ENCODE assay signal across 7 cellular contexts in the genomic region with DNA sequence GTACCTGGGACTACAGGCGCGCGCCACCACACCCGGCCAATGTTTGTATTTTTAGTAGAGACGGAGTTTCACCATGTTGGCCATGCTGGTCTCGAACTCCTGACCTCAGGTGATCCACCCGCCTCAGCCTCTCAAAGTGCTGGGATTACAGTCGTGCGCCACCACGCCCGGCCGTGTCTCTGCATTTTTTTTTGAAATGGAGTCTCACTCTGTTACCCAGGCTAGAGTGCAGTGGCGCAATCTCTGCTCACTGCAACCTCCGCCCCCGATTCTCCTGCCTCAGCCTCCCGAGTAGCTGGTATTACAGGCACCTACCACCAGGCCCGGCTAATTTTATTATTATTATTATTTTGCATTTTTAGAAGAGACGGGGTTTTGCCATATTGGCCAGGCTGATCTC. TPM values are rescaled to one million over a fixed set of nuclear protein-coding genes. Genes with fewer than 3 reads are reported as not detected.
"Had no signal": no experiment of that assay in that cellular context is flagged by ENCODE, and none has a peak within 500 bp of the region (broad histone marks: within the 10 kb centered on the region; RNA-seq: fewer than 3 reads in every experiment).

No MANE protein-coding gene starts in this region.

RNA-seq across cellular contexts. Expression of a gene that starts 47.3 kb away (rescaled TPM):
- total RNA-seq: activated CD4-positive, alpha-beta memory T cell treated with anti-CD3 and anti-CD28 coated beads for 36 hours; activated CD4-positive, alpha-beta memory T cell treated with anti-CD3 and anti-CD28 coated beads, Interleukin-2, amount 10 ng/mL, durations not matched to agents 7 days and 5 days; activated CD4-positive, alpha-beta T cell treated with anti-CD3 and anti-CD28 coated beads, Interleukin-2, amount 10 ng/mL, durations not matched to agents 7 days and 5 days; activated CD8-positive, alpha-beta memory T cell treated with anti-CD3 and anti-CD28 coated beads, Interleukin-2, amount 10 ng/mL, durations not matched to agents 7 days and 5 days; T-cell; T-helper 1 cell treated with Interleukin-12 subunit alpha and Interleukin-12 subunit beta and Interleukin-4 antibody, amounts not matched to agents 30 ng/mL and 1 ng/mL, for 36 hours; T-helper 2 cell treated with Interferon-gamma antibody and Interleukin-4, amounts not matched to agents 100 ng/mL and 5 ng/mL, for 36 hours had no signal
